Comparison of ENCODE assay signal across 17 cellular contexts in the genomic region with DNA sequence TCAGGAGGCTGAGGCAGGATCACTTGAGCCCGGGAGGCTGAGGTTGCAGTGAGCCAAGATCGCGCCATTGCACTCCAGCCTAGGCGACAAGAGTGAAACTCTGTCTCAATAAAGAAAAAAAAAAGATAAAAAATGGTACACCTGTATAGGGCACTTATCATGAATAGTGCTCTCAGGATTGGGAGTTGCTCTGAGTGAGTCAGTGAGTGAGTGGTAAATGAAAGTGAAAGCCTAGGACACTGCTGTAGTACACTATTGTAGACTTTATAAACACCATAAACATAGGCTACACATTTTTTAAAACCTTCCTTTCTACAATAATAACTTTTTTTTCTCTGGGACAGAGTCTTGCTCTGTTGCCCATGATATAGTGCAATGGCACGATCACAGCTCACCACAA. TPM values are rescaled to one million over a fixed set of nuclear protein-coding genes. Genes with fewer than 3 reads are reported as not detected.
A peak's percentile ranks its signal among the peaks of the same experiment; 100 is the strongest.
DNase-seq lines count a peak whose midpoint lies in the region; ATAC-seq and FAIRE-seq lines count a peak whose summit lies in the region.
"Had no signal": no experiment of that assay in that cellular context is flagged by ENCODE, and none has a peak within 500 bp of the region (broad histone marks: within the 10 kb centered on the region; RNA-seq: fewer than 3 reads in every experiment).

No MANE protein-coding gene starts in this region.

- H3K4me3 ChIP-seq in CD4-positive, alpha-beta memory T cell (ENCODE audit: low read length in 2 of 2): no peak overlapping the region

- no peak overlapping the region for H3K27ac ChIP-seq in CD4-positive, alpha-beta memory T cell (ENCODE audit: low read depth, low read length)
- H3K27ac ChIP-seq: HL-60 had no signal

- peak overlapping the region in 4 of 7 donors; percentile 43 to 65 (median 54) for H3K27ac Mint-ChIP-seq in CD4-positive, alpha-beta memory T cell
- H3K27ac Mint-ChIP-seq in effector memory CD8-positive, alpha-beta T cell: no peak overlapping the region

- peak; percentile 57 for ATAC-seq in GM18858 (IDR thresholded peaks at IDR 0.05; ENCODE audit: unreplicated experiment)
- peak; percentile 58 for ATAC-seq in HG03354 (IDR thresholded peaks at IDR 0.05; ENCODE audit: poor library complexity, severe bottlenecking, unreplicated experiment)
- peak; percentile 56 for ATAC-seq in effector memory CD8-positive, alpha-beta T cell (replicated peaks)
- no peak for ATAC-seq in HG02885 (IDR thresholded peaks at IDR 0.05; ENCODE audit: poor library complexity, unreplicated experiment)

- no peak overlapping the region for H3K4me3 Mint-ChIP-seq in CD4-positive, alpha-beta memory T cell
- no peak overlapping the region for H3K4me3 Mint-ChIP-seq in effector memory CD8-positive, alpha-beta T cell

- no peaks in the 10 kb centered on the region for H3K27me3 Mint-ChIP-seq in CD4-positive, alpha-beta memory T cell
- no peaks in the 10 kb centered on the region for H3K27me3 Mint-ChIP-seq in effector memory CD8-positive, alpha-beta T cell

- peaks cover 0 to 7% (median 4%) of the 10 kb centered on the region in 4 donors for H3K4me1 Mint-ChIP-seq in CD4-positive, alpha-beta memory T cell
- H3K4me1 Mint-ChIP-seq in effector memory CD8-positive, alpha-beta T cell (ENCODE audit: low read depth in 2 of 2): peaks cover 0 to 3% of the 10 kb centered on the region in 2 donors

- CTCF ChIA-PET in CD4-positive, alpha-beta memory T cell (lab: Charles Lee; ENCODE audit: partially characterized antibody): interaction anchor here (1.0 kb wide), 1 partner anchor 93 kb away, joined by 3 read pairs; no protein-coding TSS in a partner anchor

- H3K27me3 ChIP-seq in CD4-positive, alpha-beta memory T cell (ENCODE audit: insufficient read depth, low read length): no peaks in the 10 kb centered on the region

- H3K36me3 Mint-ChIP-seq in CD4-positive, alpha-beta memory T cell: peaks cover 0 to 1% of the 10 kb centered on the region in 2 donors
- no peaks in the 10 kb centered on the region for H3K36me3 Mint-ChIP-seq in effector memory CD8-positive, alpha-beta T cell (ENCODE audit: insufficient read depth)

- no peak for DNase-seq in CD4-positive, alpha-beta memory T cell
- DNase-seq in effector memory CD8-positive, alpha-beta T cell: no peak
- DNase-seq in NCI-H2227 treated with DMSO at 0.1 percent for 48 hours (lab: John Stamatoyannopoulos, UW) (no peak), urothelium cell line (ENCODE audit: low spot score) (no peak), NCI-H2171 (lab: John Stamatoyannopoulos, UW) (no peak)
- DNase-seq: effector CD8-positive, alpha-beta T cell; NCI-H187 treated with DMSO at 0.1 percent for 48 hours; NCI-H82; SIG-M5; stimulated activated CD4-positive, alpha-beta T cell treated with anti-CD3 and anti-CD28 coated beads, Interleukin-4, amount 100 ng/mL, for 4 hours; stimulated activated naive CD4-positive, alpha-beta T cell had no signal

- H3K9me3 ChIP-seq in CD4-positive, alpha-beta memory T cell (ENCODE audit: control insufficient read depth in 1 of 2, low read length in 2 of 2): no peaks in the 10 kb centered on the region

- no peaks in the 10 kb centered on the region for H3K36me3 ChIP-seq in CD4-positive, alpha-beta memory T cell (ENCODE audit: insufficient read depth, low read length)

- POLR2A ChIA-PET in CD4-positive, alpha-beta memory T cell (lab: Charles Lee; ENCODE audit: partially characterized antibody): interaction anchor here (1.1 to 1.4 kb wide), 2 partner anchors 17 to 70 kb away, joined by 3 to 5 read pairs; a partner anchor contains a TSS

- no peak for FAIRE-seq in urothelium cell line (lab: Jason Lieb, UNC)
- FAIRE-seq: frontal cortex, TTC549 had no signal

- H3K9me3 Mint-ChIP-seq in CD4-positive, alpha-beta memory T cell: no peaks in the 10 kb centered on the region
- H3K9me3 Mint-ChIP-seq in effector memory CD8-positive, alpha-beta T cell: no peaks in the 10 kb centered on the region

- intact Hi-C loops in CD4-positive, alpha-beta memory T cell (cut with micrococcal nuclease): no loop called here

- no peaks in the 10 kb centered on the region for H3K4me1 ChIP-seq in CD4-positive, alpha-beta memory T cell (ENCODE audit: insufficient read depth, low read length)

RNA-seq across cellular contexts. Expression of a gene that starts 16.8 kb away (rescaled TPM):
- 1 to 10 TPM; 8.7 to 9.8 TPM for total RNA-seq in CD4-positive, alpha-beta memory T cell
- polyA plus RNA-seq in CD4-positive, alpha-beta memory T cell: 1 to 10 TPM; 7.2 to 9.5 TPM

Comparison
In these comparisons a context has a peak if more than half of its experiments do, and no peak if none do; other contexts are left out.
1. H3K27ac Mint-ChIP-seq: peak in CD4-positive, alpha-beta memory T cell (4 of 7); none in effector memory CD8-positive, alpha-beta T cell (0 of 2).